9 cellular contexts compared by ENCODE assay signal in genomic region chr4:138405439-138405838, GRCh38.
A peak's percentile ranks its signal among the peaks of the same experiment; 100 is the strongest.
DNase-seq lines count a peak whose midpoint lies in the region; ATAC-seq and TF ChIP-seq lines count a peak whose summit lies in the region.
"Had no signal": no experiment of that assay in that cellular context is flagged by ENCODE, and none has a peak within 500 bp of the region (broad histone marks: within the 10 kb centered on the region; RNA-seq: fewer than 3 reads in every experiment).

No MANE protein-coding gene starts in this region.

- H3K36me3 ChIP-seq in HCT116 (ENCODE audit: control insufficient read depth in 1 of 2, insufficient read depth in 2 of 2, low read length in 2 of 2), result no peaks in the 10 kb centered on the region
- H3K36me3 ChIP-seq in tibial artery, result no peaks in the 10 kb centered on the region
- H3K36me3 ChIP-seq: uterus had no signal

- H3K4me2 ChIP-seq in HCT116 (ENCODE audit: low read length), result peak overlapping the region; percentile 4; the same call in 1 of the 2 replicates

- no peaks in the 10 kb centered on the region for H3K79me2 ChIP-seq in HCT116 (ENCODE audit: insufficient read depth, low read length)

- no peak overlapping the region for H3K9ac ChIP-seq in HCT116 (ENCODE audit: low read length)

- H3K4me1 ChIP-seq in HCT116 (ENCODE audit: control insufficient read depth in 1 of 2, insufficient read depth in 2 of 2, low read length in 2 of 2), result peaks cover 5 to 13% of the 10 kb centered on the region in 2 experiments
- peaks cover 25% of the 10 kb centered on the region for H3K4me1 ChIP-seq in foreskin keratinocyte
- H3K4me1 ChIP-seq in tibial artery, result peaks cover 0 to 12% (median 3%) of the 10 kb centered on the region in 4 donors

- POLR2A ChIA-PET in HCT116 (lab: Charles Lee), result no interaction called here

- H3K27me3 ChIP-seq in HCT116 (ENCODE audit: insufficient read depth, low read length) (no peaks in the 10 kb centered on the region), foreskin keratinocyte (no peaks in the 10 kb centered on the region), tibial artery (no peaks in the 10 kb centered on the region)
- H3K27me3 ChIP-seq: uterus had no signal

- CTCF ChIA-PET in HCT116 (lab: Charles Lee), result no interaction called here

- no peaks in the 10 kb centered on the region for H3K9me3 ChIP-seq in HCT116 (ENCODE audit: control insufficient read depth in 1 of 2, insufficient read depth in 1 of 2, low read depth in 1 of 2, low read length in 2 of 2)
- no peaks in the 10 kb centered on the region for H3K9me3 ChIP-seq in tibial artery
- H3K9me3 ChIP-seq: uterus had no signal

- H3K27ac ChIP-seq in HCT116 (ENCODE audit: low read depth, low read length) (no peak overlapping the region), foreskin keratinocyte (no peak overlapping the region), tibial artery (no peak overlapping the region)

- DNase-seq in HCT116 (ENCODE audit: low read depth, low spot score), result no peak
- peak; percentile 32 for DNase-seq in HT1080 (ENCODE audit: low read depth)
- DNase-seq in foreskin keratinocyte, result peak; percentile 45 to 64
- no peak for DNase-seq in globus pallidus (ENCODE audit: low spot score)
- DNase-seq in tibial artery, result no peak
- DNase-seq in T1000 (lab: John Stamatoyannopoulos, UW), result no peak
- no peak for DNase-seq in middle frontal gyrus (ENCODE audit: extremely low spot score, low spot score)
- DNase-seq: uterus had no signal

- RAD21 ChIA-PET in HCT116 (lab: Charles Lee; ENCODE audit: low non-redundant PET in 1 of 2, low total read pairs in 2 of 2, uncharacterized antibody in 2 of 2, unreplicated experiment in 2 of 2), result no interaction called here

- BruUV-seq in HCT116 (replicated peaks; lab: Mats Ljungman, UMichigan), result no TSS peak

- H3K9me2 ChIP-seq in HCT116 (ENCODE audit: insufficient read depth), result peaks cover 4% of the 10 kb centered on the region; the same call in 1 of the 2 replicates

- ATAC-seq in GM18520 (IDR thresholded peaks at IDR 0.05; ENCODE audit: unreplicated experiment) (peak; percentile 59), HCT116 (peak; percentile 67), foreskin keratinocyte (peak; percentile 96)

- TF ChIP-seq POLR2A in HCT116 (IDR thresholded peaks at IDR 0.05; ENCODE audit: borderline replicate concordance, extremely low read depth, insufficient read depth, insufficient read length), result no peak

- TF ChIP-seq CTCF in HCT116 (IDR thresholded peaks at IDR 0.05 in 2 of 3, conservative IDR thresholded peaks at IDR 0.05 in 1 of 3; ENCODE audit: borderline replicate concordance in 1 of 3, insufficient read depth in 1 of 3, low read depth in 2 of 3, low read length in 2 of 3), result no peak
- TF ChIP-seq CTCF in foreskin keratinocyte (conservative IDR thresholded peaks at IDR 0.05), result no peak
- TF ChIP-seq CTCF in tibial artery (IDR thresholded peaks at IDR 0.05), result no peak

- no peak overlapping the region for H3K4me3 ChIP-seq in HCT116 (replicated peaks in 1 of 2; ENCODE audit: low read depth in 1 of 2, low read length in 2 of 2)
- no peak overlapping the region for H3K4me3 ChIP-seq in tibial artery
- H3K4me3 ChIP-seq: uterus had no signal

- intact Hi-C loops in HCT116 (cut with micrococcal nuclease), result no loop called here
- intact Hi-C loops in tibial artery (cut with DNase I; ENCODE audit: low total_unique reads), result no loop called here

- H4K20me1 ChIP-seq in HCT116 (ENCODE audit: insufficient read depth), result no peaks in the 10 kb centered on the region

- H2AFZ ChIP-seq in HCT116 (ENCODE audit: low read depth, low read length, poor library complexity, severe bottlenecking), result no peak overlapping the region

- no peak for TF ChIP-seq RAD21 in HCT116 (IDR thresholded peaks at IDR 0.05; ENCODE audit: low read depth)

TF ChIP-seq in HCT116, 20 proteins besides CTCF, POLR2A, EP300 and RAD21:
- TF ChIP-seq FOSL1 (IDR thresholded peaks at IDR 0.05; ENCODE audit: low read depth) (0 out of 2 replicates have a peak, but pooled peaks have one; percentile 24), SIN3A (IDR thresholded peaks at IDR 0.05; ENCODE audit: low read depth) (no peak)

Comparison
In these comparisons a context has a peak if more than half of its experiments do, and no peak if none do; other contexts are left out.
1. DNase-seq: peak in HT1080 (single experiment) and foreskin keratinocyte (2 of 2); none in HCT116 (single experiment), globus pallidus (single experiment), tibial artery (0 of 2), T1000 (single experiment) and middle frontal gyrus (single experiment).
2. Peak in every context shown above with its lines, with median percentiles within 50 percentile points of each other: ATAC-seq.